Comparison of ENCODE assay signal across 8 cellular contexts in the genomic region with DNA sequence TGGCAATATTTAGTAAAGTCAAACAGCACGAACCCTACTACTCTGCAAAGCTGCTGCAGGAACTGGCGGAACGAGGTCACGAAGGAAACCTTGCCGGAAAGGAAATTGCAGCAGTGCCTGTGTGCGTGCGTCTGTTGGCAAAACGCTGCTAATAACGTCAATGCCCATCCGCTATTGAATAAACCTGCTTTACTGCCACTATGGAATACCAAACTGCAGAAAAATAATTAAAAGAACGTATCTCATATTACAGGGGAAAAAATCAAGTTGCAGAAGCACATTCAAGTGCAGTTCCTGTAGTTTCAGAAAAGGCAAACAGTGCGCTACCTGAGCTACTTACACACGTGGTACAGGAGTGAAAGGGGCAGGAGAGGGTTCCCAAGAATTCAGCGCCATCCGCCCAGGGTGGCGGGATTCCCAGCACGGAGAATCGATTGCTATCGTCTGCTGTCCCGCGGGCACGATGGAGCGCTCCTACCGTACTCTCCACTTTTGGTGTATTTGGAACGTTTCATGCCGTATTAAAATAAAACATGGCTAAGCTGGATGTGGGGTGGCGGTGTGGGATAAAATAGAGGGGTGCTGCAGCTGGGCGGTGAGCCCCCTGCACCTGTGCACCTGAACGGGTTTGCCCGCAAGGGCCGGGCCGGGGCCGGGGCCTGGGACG. TPM values are rescaled to one million over a fixed set of nuclear protein-coding genes. Genes with fewer than 3 reads are reported as not detected.
A peak's percentile ranks its signal among the peaks of the same experiment; 100 is the strongest.
DNase-seq lines count a peak whose midpoint lies in the region; ATAC-seq and TF ChIP-seq lines count a peak whose summit lies in the region.

No MANE protein-coding gene starts in this region.

- peaks cover 8 to 12% of the 10 kb centered on the region in 2 donors for H3K36me3 Mint-ChIP-seq in activated T-cell treated with anti-CD3 and anti-CD28 coated beads, Interleukin-2, amount 50 U/mL, for 72 hours (ENCODE audit: insufficient read depth in 2 of 2)
- peaks cover 8% of the 10 kb centered on the region for H3K36me3 Mint-ChIP-seq in natural killer cell

- H3K27me3 Mint-ChIP-seq in activated T-cell treated with anti-CD3 and anti-CD28 coated beads, Interleukin-2, amount 50 U/mL, for 72 hours (ENCODE audit: low read depth), result no peaks in the 10 kb centered on the region
- no peaks in the 10 kb centered on the region for H3K27me3 Mint-ChIP-seq in natural killer cell (ENCODE audit: low read depth in 2 of 2)

- no peaks in the 10 kb centered on the region for H3K9me3 ChIP-seq in thymus (ENCODE audit: control insufficient read depth)

- ATAC-seq in GM21717 (IDR thresholded peaks at IDR 0.05; ENCODE audit: unreplicated experiment), result peak; percentile 0
- ATAC-seq in activated T-cell treated with anti-CD3 and anti-CD28 coated beads, Interleukin-2, amount 50 U/mL, for 72 hours (replicated peaks in 1 of 2), result peak in 1 of 2 donors; percentile 14
- peak; percentile 16 to 55 (median 25) for ATAC-seq in natural killer cell
- ATAC-seq in GM21737 (IDR thresholded peaks at IDR 0.05; ENCODE audit: unreplicated experiment), result no peak

- 1% methylated on average over 34 of the region's 34 CpGs for WGBS in thymus

- H3K4me3 ChIP-seq in thymus (ENCODE audit: low read length), result peak overlapping the region; percentile 74

- H3K9me3 Mint-ChIP-seq in activated T-cell treated with anti-CD3 and anti-CD28 coated beads, Interleukin-2, amount 50 U/mL, for 72 hours, result no peaks in the 10 kb centered on the region
- H3K9me3 Mint-ChIP-seq in natural killer cell, result no peaks in the 10 kb centered on the region

- intact Hi-C loops in natural killer cell (cut with micrococcal nuclease), result no loop called here

- peaks cover 52% of the 10 kb centered on the region for H3K4me1 Mint-ChIP-seq in activated T-cell treated with anti-CD3 and anti-CD28 coated beads, Interleukin-2, amount 50 U/mL, for 72 hours (ENCODE audit: low read depth)
- H3K4me1 Mint-ChIP-seq in natural killer cell, result peaks cover 54 to 77% of the 10 kb centered on the region in 2 donors

- H3K27ac Mint-ChIP-seq in activated T-cell treated with anti-CD3 and anti-CD28 coated beads, Interleukin-2, amount 50 U/mL, for 72 hours, result peak overlapping the region; percentile 87
- H3K27ac Mint-ChIP-seq in natural killer cell, result peak overlapping the region; percentile 90 to 91

- H3K4me3 Mint-ChIP-seq in activated T-cell treated with anti-CD3 and anti-CD28 coated beads, Interleukin-2, amount 50 U/mL, for 72 hours, result peak overlapping the region; percentile 85 to 92
- H3K4me3 Mint-ChIP-seq in natural killer cell, result peak overlapping the region; percentile 93

- H3K27me3 ChIP-seq in thymus (ENCODE audit: control insufficient read depth, insufficient read depth), result no peaks in the 10 kb centered on the region

- peak; percentile 64 to 71 for DNase-seq in NOMO-1 (lab: John Stamatoyannopoulos, UW; ENCODE audit: unreplicated experiment in 2 of 2)
- DNase-seq in activated T-cell treated with anti-CD3 and anti-CD28 coated beads, Interleukin-2, amount 50 U/mL, for 72 hours, result peak; percentile 53 to 54
- peak; percentile 68 for DNase-seq in fibroblast of gingiva (ENCODE audit: low read depth)
- DNase-seq in natural killer cell, result peak; percentile 50

- peak overlapping the region; percentile 84 for H3K27ac ChIP-seq in 22Rv1
- peak overlapping the region; percentile 97 for H3K27ac ChIP-seq in thymus (ENCODE audit: low read depth)

- peaks cover 26% of the 10 kb centered on the region for H3K4me1 ChIP-seq in thymus (ENCODE audit: control insufficient read depth, insufficient read depth, low read length)

- TF ChIP-seq CTCF in 22Rv1 (IDR thresholded peaks at IDR 0.05), result no peak
- TF ChIP-seq CTCF in natural killer cell (IDR thresholded peaks at IDR 0.05), result no peak

- H3K36me3 ChIP-seq in thymus (ENCODE audit: control insufficient read depth, insufficient read depth), result peaks cover 25% of the 10 kb centered on the region

RNA-seq across cellular contexts. Expression of gene NADSYN1, which starts 0.5 kb away (rescaled TPM):
- 100 to 1,000 TPM; 107 to 111 TPM for total RNA-seq in activated T-cell treated with anti-CD3 and anti-CD28 coated beads, Interleukin-2, amount 50 U/mL, for 72 hours
- total RNA-seq in natural killer cell, result 100 to 1,000 TPM; 134 to 156 (median 150) TPM
- 113 TPM for polyA plus RNA-seq in thymus

RNA-seq across cellular contexts. Expression of gene DHCR7, which starts 4.3 kb away (rescaled TPM):
- 10 to 100 TPM; 22.2 to 23.4 TPM for total RNA-seq in activated T-cell treated with anti-CD3 and anti-CD28 coated beads, Interleukin-2, amount 50 U/mL, for 72 hours
- total RNA-seq in natural killer cell, result 10 to 100 TPM; 12.5 to 18.1 (median 15.9) TPM
- 4.1 TPM for polyA plus RNA-seq in thymus
